Comparison of ENCODE assay signal across 1 cellular context in the genomic region with DNA sequence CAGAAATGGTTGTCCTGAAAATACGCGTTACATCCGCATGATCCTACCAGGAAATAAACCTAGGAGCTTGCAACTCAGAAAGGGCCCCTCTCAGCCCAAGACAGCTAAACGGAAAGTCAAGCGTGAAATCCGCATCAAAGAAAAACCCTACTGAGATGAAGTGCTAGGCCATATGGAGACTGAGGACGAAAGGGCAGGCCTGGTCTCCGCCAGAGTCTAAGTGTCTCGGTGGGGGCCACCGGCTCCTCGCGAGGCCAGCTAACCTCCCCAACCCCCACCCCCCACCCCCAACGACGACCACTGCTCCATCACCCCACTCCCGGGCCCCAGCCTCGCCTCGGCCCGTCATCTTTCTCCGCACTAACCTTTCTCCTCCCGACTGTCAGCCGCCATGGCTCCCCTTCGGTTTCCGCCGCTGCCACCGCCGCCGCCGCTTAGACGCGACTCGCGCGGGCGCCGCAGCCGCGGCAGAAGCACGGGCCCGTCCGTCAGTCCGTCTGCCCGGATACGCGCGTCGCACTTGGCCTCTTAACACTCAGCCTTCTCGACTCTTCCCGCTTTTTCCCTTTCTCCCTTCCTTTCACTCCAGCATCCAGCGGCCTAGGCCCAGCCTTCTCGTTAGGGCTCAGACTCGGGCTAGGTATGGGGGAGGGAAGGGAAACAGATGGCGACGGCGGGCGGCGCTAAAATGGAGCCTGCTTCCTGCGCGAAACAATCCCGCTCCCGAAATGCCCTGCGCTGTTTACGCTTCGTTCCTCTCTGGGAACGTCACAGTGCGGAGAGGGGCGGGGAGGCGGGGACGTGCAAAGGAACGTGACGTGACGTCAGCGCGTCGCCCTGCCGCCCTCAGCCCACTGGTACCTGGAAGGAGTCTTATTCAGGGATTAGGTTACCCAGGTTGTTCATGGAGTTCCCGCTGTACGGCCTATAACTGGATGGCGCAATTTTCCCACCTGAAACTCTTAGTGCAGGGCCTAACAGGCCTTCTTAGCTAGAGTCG.
TF ChIP-seq lines count a peak whose summit lies in the region.

A gene (minus strand): TSS at position 730 of the 1,000 bp plus-strand sequence. CDS start 337 bp downstream, at position 393.

TF ChIP-seq in HepG2, 621 proteins besides CTCF, POLR2A, EP300 and RAD21 (continued from another document and continues in another):
- TF ChIP-seq, protein P1, sequence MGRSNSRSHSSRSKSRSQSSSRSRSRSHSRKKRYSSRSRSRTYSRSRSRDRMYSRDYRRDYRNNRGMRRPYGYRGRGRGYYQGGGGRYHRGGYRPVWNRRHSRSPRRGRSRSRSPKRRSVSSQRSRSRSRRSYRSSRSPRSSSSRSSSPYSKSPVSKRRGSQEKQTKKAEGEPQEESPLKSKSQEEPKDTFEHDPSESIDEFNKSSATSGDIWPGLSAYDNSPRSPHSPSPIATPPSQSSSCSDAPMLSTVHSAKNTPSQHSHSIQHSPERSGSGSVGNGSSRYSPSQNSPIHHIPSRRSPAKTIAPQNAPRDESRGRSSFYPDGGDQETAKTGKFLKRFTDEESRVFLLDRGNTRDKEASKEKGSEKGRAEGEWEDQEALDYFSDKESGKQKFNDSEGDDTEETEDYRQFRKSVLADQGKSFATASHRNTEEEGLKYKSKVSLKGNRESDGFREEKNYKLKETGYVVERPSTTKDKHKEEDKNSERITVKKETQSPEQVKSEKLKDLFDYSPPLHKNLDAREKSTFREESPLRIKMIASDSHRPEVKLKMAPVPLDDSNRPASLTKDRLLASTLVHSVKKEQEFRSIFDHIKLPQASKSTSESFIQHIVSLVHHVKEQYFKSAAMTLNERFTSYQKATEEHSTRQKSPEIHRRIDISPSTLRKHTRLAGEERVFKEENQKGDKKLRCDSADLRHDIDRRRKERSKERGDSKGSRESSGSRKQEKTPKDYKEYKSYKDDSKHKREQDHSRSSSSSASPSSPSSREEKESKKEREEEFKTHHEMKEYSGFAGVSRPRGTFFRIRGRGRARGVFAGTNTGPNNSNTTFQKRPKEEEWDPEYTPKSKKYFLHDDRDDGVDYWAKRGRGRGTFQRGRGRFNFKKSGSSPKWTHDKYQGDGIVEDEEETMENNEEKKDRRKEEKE (IDR thresholded peaks at IDR 0.05), result no peak
- no peak for TF ChIP-seq MAFF (IDR thresholded peaks at IDR 0.05; ENCODE audit: low read depth, low read length)
- 0 out of 2 replicates have a peak, but pooled peaks have one; percentile 25 for TF ChIP-seq FOXM1 (CRISPR knock-in tag; IDR thresholded peaks at IDR 0.05)
- TF ChIP-seq MTF2 (CRISPR knock-in tag; IDR thresholded peaks at IDR 0.05; ENCODE audit: borderline replicate concordance), result no peak
- no peak for TF ChIP-seq AKAP8 (CRISPR knock-in tag; IDR thresholded peaks at IDR 0.05)
- TF ChIP-seq, protein P2, sequence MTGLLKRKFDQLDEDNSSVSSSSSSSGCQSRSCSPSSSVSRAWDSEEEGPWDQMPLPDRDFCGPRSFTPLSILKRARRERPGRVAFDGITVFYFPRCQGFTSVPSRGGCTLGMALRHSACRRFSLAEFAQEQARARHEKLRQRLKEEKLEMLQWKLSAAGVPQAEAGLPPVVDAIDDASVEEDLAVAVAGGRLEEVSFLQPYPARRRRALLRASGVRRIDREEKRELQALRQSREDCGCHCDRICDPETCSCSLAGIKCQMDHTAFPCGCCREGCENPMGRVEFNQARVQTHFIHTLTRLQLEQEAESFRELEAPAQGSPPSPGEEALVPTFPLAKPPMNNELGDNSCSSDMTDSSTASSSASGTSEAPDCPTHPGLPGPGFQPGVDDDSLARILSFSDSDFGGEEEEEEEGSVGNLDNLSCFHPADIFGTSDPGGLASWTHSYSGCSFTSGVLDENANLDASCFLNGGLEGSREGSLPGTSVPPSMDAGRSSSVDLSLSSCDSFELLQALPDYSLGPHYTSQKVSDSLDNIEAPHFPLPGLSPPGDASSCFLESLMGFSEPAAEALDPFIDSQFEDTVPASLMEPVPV (CRISPR knock-in tag; IDR thresholded peaks at IDR 0.05), result peak; percentile 69; the same call in 1 of the 2 replicates
- no peak for TF ChIP-seq SP1 (IDR thresholded peaks at IDR 0.05)
- peak; percentile 93 for TF ChIP-seq SP1 (CRISPR knock-in tag; IDR thresholded peaks at IDR 0.05)
- peak; percentile 93; the same call in 1 of the 2 replicates for TF ChIP-seq ZSCAN29 (CRISPR knock-in tag; conservative IDR thresholded peaks at IDR 0.05)
- TF ChIP-seq ETV6 (CRISPR knock-in tag; conservative IDR thresholded peaks at IDR 0.05), result 0 out of 2 replicates have a peak, but pooled peaks have one; percentile 49
- TF ChIP-seq, protein P3, sequence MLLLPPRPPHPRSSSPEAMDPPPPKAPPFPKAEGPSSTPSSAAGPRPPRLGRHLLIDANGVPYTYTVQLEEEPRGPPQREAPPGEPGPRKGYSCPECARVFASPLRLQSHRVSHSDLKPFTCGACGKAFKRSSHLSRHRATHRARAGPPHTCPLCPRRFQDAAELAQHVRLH (CRISPR knock-in tag; IDR thresholded peaks at IDR 0.05; ENCODE audit: borderline replicate concordance, low read depth), result peak; percentile 22; the same call in 1 of the 2 replicates
- peak; percentile 81 for TF ChIP-seq CBX1 (IDR thresholded peaks at IDR 0.05; ENCODE audit: low read depth)
- peak; percentile 89 for TF ChIP-seq GABPB1 (CRISPR knock-in tag; IDR thresholded peaks at IDR 0.05)
- TF ChIP-seq ZNF772 (CRISPR knock-in tag; IDR thresholded peaks at IDR 0.05), result peak; percentile 47; the same call in 1 of the 2 replicates
- TF ChIP-seq, protein P4, sequence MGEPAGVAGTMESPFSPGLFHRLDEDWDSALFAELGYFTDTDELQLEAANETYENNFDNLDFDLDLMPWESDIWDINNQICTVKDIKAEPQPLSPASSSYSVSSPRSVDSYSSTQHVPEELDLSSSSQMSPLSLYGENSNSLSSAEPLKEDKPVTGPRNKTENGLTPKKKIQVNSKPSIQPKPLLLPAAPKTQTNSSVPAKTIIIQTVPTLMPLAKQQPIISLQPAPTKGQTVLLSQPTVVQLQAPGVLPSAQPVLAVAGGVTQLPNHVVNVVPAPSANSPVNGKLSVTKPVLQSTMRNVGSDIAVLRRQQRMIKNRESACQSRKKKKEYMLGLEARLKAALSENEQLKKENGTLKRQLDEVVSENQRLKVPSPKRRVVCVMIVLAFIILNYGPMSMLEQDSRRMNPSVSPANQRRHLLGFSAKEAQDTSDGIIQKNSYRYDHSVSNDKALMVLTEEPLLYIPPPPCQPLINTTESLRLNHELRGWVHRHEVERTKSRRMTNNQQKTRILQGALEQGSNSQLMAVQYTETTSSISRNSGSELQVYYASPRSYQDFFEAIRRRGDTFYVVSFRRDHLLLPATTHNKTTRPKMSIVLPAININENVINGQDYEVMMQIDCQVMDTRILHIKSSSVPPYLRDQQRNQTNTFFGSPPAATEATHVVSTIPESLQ (CRISPR knock-in tag; conservative IDR thresholded peaks at IDR 0.05), result no peak
- TF ChIP-seq ZNF17 (CRISPR knock-in tag; IDR thresholded peaks at IDR 0.05), result no peak
- peak; percentile 84 for TF ChIP-seq KAT7 (CRISPR knock-in tag; IDR thresholded peaks at IDR 0.05; ENCODE audit: borderline replicate concordance)
- TF ChIP-seq, protein P5, sequence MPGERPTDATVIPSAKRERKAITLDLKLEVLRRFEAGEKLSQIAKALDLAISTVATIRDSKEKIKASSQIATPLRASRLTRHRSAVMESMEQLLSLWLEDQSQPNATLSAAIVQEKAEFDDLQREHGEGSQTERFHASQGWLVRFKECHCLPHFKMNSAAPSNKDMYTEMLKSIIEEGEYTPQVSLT (CRISPR knock-in tag; IDR thresholded peaks at IDR 0.05; ENCODE audit: borderline replicate concordance, low read depth), result 0 out of 2 replicates have a peak, but pooled peaks have one; percentile 25
- TF ChIP-seq, protein P6, sequence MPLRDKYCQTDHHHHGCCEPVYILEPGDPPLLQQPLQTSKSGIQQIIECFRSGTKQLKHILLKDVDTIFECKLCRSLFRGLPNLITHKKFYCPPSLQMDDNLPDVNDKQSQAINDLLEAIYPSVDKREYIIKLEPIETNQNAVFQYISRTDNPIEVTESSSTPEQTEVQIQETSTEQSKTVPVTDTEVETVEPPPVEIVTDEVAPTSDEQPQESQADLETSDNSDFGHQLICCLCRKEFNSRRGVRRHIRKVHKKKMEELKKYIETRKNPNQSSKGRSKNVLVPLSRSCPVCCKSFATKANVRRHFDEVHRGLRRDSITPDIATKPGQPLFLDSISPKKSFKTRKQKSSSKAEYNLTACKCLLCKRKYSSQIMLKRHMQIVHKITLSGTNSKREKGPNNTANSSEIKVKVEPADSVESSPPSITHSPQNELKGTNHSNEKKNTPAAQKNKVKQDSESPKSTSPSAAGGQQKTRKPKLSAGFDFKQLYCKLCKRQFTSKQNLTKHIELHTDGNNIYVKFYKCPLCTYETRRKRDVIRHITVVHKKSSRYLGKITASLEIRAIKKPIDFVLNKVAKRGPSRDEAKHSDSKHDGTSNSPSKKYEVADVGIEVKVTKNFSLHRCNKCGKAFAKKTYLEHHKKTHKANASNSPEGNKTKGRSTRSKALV (CRISPR knock-in tag; IDR thresholded peaks at IDR 0.05), result no peak
- TF ChIP-seq ZNF10 (CRISPR knock-in tag; IDR thresholded peaks at IDR 0.05; ENCODE audit: borderline replicate concordance, low read depth), result no peak
- TF ChIP-seq, protein P7, sequence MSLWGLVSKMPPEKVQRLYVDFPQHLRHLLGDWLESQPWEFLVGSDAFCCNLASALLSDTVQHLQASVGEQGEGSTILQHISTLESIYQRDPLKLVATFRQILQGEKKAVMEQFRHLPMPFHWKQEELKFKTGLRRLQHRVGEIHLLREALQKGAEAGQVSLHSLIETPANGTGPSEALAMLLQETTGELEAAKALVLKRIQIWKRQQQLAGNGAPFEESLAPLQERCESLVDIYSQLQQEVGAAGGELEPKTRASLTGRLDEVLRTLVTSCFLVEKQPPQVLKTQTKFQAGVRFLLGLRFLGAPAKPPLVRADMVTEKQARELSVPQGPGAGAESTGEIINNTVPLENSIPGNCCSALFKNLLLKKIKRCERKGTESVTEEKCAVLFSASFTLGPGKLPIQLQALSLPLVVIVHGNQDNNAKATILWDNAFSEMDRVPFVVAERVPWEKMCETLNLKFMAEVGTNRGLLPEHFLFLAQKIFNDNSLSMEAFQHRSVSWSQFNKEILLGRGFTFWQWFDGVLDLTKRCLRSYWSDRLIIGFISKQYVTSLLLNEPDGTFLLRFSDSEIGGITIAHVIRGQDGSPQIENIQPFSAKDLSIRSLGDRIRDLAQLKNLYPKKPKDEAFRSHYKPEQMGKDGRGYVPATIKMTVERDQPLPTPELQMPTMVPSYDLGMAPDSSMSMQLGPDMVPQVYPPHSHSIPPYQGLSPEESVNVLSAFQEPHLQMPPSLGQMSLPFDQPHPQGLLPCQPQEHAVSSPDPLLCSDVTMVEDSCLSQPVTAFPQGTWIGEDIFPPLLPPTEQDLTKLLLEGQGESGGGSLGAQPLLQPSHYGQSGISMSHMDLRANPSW (CRISPR knock-in tag; IDR thresholded peaks at IDR 0.05; ENCODE audit: borderline replicate concordance), result peak; percentile 73; the same call in 1 of the 2 replicates
- peak; percentile 75; the same call in 1 of the 2 replicates for TF ChIP-seq NPAS2 (CRISPR knock-in tag; IDR thresholded peaks at IDR 0.05; ENCODE audit: borderline replicate concordance)
- 0 out of 2 replicates have a peak, but pooled peaks have one; percentile 46 for TF ChIP-seq ZBTB8A (CRISPR knock-in tag; IDR thresholded peaks at IDR 0.05; ENCODE audit: borderline replicate concordance, low read depth)
- TF ChIP-seq ZNF720 (CRISPR knock-in tag; IDR thresholded peaks at IDR 0.05), result no peak
- TF ChIP-seq, protein P8, sequence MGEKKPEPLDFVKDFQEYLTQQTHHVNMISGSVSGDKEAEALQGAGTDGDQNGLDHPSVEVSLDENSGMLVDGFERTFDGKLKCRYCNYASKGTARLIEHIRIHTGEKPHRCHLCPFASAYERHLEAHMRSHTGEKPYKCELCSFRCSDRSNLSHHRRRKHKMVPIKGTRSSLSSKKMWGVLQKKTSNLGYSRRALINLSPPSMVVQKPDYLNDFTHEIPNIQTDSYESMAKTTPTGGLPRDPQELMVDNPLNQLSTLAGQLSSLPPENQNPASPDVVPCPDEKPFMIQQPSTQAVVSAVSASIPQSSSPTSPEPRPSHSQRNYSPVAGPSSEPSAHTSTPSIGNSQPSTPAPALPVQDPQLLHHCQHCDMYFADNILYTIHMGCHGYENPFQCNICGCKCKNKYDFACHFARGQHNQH (CRISPR knock-in tag; IDR thresholded peaks at IDR 0.05), result peak; percentile 87; the same call in 1 of the 2 replicates
- no peak; the same call in 1 of the 2 replicates for TF ChIP-seq SNAPC2 (CRISPR knock-in tag; IDR thresholded peaks at IDR 0.05)
- TF ChIP-seq, protein P9, sequence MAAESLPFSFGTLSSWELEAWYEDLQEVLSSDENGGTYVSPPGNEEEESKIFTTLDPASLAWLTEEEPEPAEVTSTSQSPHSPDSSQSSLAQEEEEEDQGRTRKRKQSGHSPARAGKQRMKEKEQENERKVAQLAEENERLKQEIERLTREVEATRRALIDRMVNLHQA (CRISPR knock-in tag; IDR thresholded peaks at IDR 0.05), result no peak
- TF ChIP-seq, protein P10, sequence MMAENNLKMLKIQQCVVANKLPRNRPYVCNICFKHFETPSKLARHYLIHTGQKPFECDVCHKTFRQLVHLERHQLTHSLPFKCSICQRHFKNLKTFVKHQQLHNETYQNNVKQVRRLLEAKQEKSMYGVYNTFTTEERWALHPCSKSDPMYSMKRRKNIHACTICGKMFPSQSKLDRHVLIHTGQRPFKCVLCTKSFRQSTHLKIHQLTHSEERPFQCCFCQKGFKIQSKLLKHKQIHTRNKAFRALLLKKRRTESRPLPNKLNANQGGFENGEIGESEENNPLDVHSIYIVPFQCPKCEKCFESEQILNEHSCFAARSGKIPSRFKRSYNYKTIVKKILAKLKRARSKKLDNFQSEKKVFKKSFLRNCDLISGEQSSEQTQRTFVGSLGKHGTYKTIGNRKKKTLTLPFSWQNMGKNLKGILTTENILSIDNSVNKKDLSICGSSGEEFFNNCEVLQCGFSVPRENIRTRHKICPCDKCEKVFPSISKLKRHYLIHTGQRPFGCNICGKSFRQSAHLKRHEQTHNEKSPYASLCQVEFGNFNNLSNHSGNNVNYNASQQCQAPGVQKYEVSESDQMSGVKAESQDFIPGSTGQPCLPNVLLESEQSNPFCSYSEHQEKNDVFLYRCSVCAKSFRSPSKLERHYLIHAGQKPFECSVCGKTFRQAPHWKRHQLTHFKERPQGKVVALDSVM (CRISPR knock-in tag; IDR thresholded peaks at IDR 0.05), result peak; percentile 24; the same call in 1 of the 2 replicates
- TF ChIP-seq NFKB2 (CRISPR knock-in tag; IDR thresholded peaks at IDR 0.05; ENCODE audit: borderline replicate concordance), result peak; percentile 81; the same call in 1 of the 2 replicates
- no peak for TF ChIP-seq MTF1 (CRISPR knock-in tag; IDR thresholded peaks at IDR 0.05)
- no peak for TF ChIP-seq CENPX (CRISPR knock-in tag; IDR thresholded peaks at IDR 0.05)
- TF ChIP-seq KLF12 (CRISPR knock-in tag; IDR thresholded peaks at IDR 0.05; ENCODE audit: borderline replicate concordance), result no peak
- peak; percentile 37; the same call in 1 of the 2 replicates for TF ChIP-seq HES4 (CRISPR knock-in tag; IDR thresholded peaks at IDR 0.05; ENCODE audit: borderline replicate concordance)
- no peak for TF ChIP-seq NFE2L1 (CRISPR knock-in tag; IDR thresholded peaks at IDR 0.05; ENCODE audit: borderline replicate concordance)
- TF ChIP-seq ZNF468 (CRISPR knock-in tag; IDR thresholded peaks at IDR 0.05), result no peak
- TF ChIP-seq RARG (CRISPR knock-in tag; IDR thresholded peaks at IDR 0.05; ENCODE audit: low read depth), result peak; percentile 90; the same call in 1 of the 2 replicates
- TF ChIP-seq IKZF4 (CRISPR knock-in tag; IDR thresholded peaks at IDR 0.05; ENCODE audit: borderline replicate concordance, low read depth, not compliant biosample characterization), result peak; percentile 58
- TF ChIP-seq TBX2 (CRISPR knock-in tag; IDR thresholded peaks at IDR 0.05; ENCODE audit: borderline replicate concordance), result peak; percentile 79
- TF ChIP-seq, protein P11, sequence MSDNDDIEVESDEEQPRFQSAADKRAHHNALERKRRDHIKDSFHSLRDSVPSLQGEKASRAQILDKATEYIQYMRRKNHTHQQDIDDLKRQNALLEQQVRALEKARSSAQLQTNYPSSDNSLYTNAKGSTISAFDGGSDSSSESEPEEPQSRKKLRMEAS (IDR thresholded peaks at IDR 0.05), result peak; percentile 83
- no peak for TF ChIP-seq ZNF629 (CRISPR knock-in tag; conservative IDR thresholded peaks at IDR 0.05)
- TF ChIP-seq JUN (CRISPR knock-in tag; IDR thresholded peaks at IDR 0.05), result peak; percentile 95
